15 cellular contexts compared by ENCODE assay signal in genomic region chr10:72175166-72175565, GRCh38. TPM values are rescaled to one million over a fixed set of nuclear protein-coding genes. Genes with fewer than 3 reads are reported as not detected.
DNase-seq lines count a peak whose midpoint lies in the region; ATAC-seq, FAIRE-seq and TF ChIP-seq lines count a peak whose summit lies in the region.
"Had no signal": no experiment of that assay in that cellular context is flagged by ENCODE, and none has a peak within 500 bp of the region (broad histone marks: within the 10 kb centered on the region; RNA-seq: fewer than 3 reads in every experiment).

No MANE protein-coding gene starts in this region.

- no peak overlapping the region for H3K4me3 Mint-ChIP-seq in stimulated activated naive CD8-positive, alpha-beta T cell treated with anti-CD3 and anti-CD28 coated beads, Interleukin-15, amount 100 ng/mL, for 72 hours
- H3K4me3 Mint-ChIP-seq in activated naive CD8-positive, alpha-beta T cell treated with anti-CD3 and anti-CD28 coated beads, Interleukin-2, amount 50 U/mL, for 24 hours, result no peak overlapping the region

- peaks cover 6% of the 10 kb centered on the region for H3K4me1 Mint-ChIP-seq in stimulated activated naive CD8-positive, alpha-beta T cell treated with anti-CD3 and anti-CD28 coated beads, Interleukin-15, amount 100 ng/mL, for 72 hours
- H3K4me1 Mint-ChIP-seq in activated naive CD8-positive, alpha-beta T cell treated with anti-CD3 and anti-CD28 coated beads, Interleukin-2, amount 50 U/mL, for 24 hours, result peaks cover 9% of the 10 kb centered on the region

- H3K4me1 ChIP-seq in fibroblast of lung (ENCODE audit: control insufficient read depth, extremely low read depth, insufficient read depth, low read length), result peaks cover 4% of the 10 kb centered on the region

- H3K9ac ChIP-seq in fibroblast of lung (ENCODE audit: insufficient read depth, low read length), result no peak overlapping the region

- ATAC-seq in stimulated activated naive CD8-positive, alpha-beta T cell treated with anti-CD3 and anti-CD28 coated beads, Interleukin-15, amount 100 ng/mL, for 72 hours, result no peak
- ATAC-seq in activated naive CD8-positive, alpha-beta T cell treated with anti-CD3 and anti-CD28 coated beads, Interleukin-2, amount 50 U/mL, for 24 hours, result no peak
- ATAC-seq: lower lobe of right lung had no signal

- TF ChIP-seq CTCF in fibroblast of lung (conservative IDR thresholded peaks at IDR 0.05 in 1 of 2, IDR thresholded peaks at IDR 0.05 in 1 of 2; ENCODE audit: low read depth in 1 of 2, low read length in 2 of 2), result no peak

- no peak for TF ChIP-seq POLR2A in GM12892 (IDR thresholded peaks at IDR 0.05; ENCODE audit: low read depth, low read length)

- H3K36me3 Mint-ChIP-seq in activated naive CD8-positive, alpha-beta T cell treated with anti-CD3 and anti-CD28 coated beads, Interleukin-2, amount 50 U/mL, for 24 hours (ENCODE audit: low read depth), result peaks cover 18% of the 10 kb centered on the region

- peak; percentile 77 for FAIRE-seq in GM12892 (lab: Jason Lieb, UNC)

- no peak overlapping the region for H2AFZ ChIP-seq in fibroblast of lung (ENCODE audit: low read length)

- DNase-seq in A172 (ENCODE audit: low spot score) (peak; percentile 52), GM12892 (ENCODE audit: insufficient read length) (no peak), RPMI8226 (peak; percentile 23), fibroblast of lung (ENCODE audit: low read depth in 2 of 2) (peak; percentile 45 to 68), NCI-H1930 (lab: John Stamatoyannopoulos, UW) (no peak), NCI-H1694 treated with DMSO at 0.1 percent for 48 hours (lab: John Stamatoyannopoulos, UW) (no peak)
- DNase-seq in stimulated activated naive CD8-positive, alpha-beta T cell treated with anti-CD3 and anti-CD28 coated beads, Interleukin-15, amount 100 ng/mL, for 72 hours, result no peak
- DNase-seq in activated naive CD8-positive, alpha-beta T cell treated with anti-CD3 and anti-CD28 coated beads, Interleukin-2, amount 50 U/mL, for 24 hours, result no peak
- DNase-seq: amygdala; GF-D8; lower lobe of right lung; NCI-H1436; NK-92 treated with Interleukin-12 subunit alpha and Interleukin-12 subunit beta, amount 100 ng/mL, for 24 hours; nucleus accumbens had no signal

- no peaks in the 10 kb centered on the region for H3K79me2 ChIP-seq in fibroblast of lung (ENCODE audit: control insufficient read depth, insufficient read depth, low read length)

- H3K27ac ChIP-seq in fibroblast of lung (ENCODE audit: insufficient read depth, low read length), result no peak overlapping the region
- H3K27ac ChIP-seq: lower lobe of right lung had no signal

- H3K9me3 Mint-ChIP-seq in stimulated activated naive CD8-positive, alpha-beta T cell treated with anti-CD3 and anti-CD28 coated beads, Interleukin-15, amount 100 ng/mL, for 72 hours, result no peaks in the 10 kb centered on the region
- no peaks in the 10 kb centered on the region for H3K9me3 Mint-ChIP-seq in activated naive CD8-positive, alpha-beta T cell treated with anti-CD3 and anti-CD28 coated beads, Interleukin-2, amount 50 U/mL, for 24 hours

- no peak overlapping the region for H3K4me2 ChIP-seq in fibroblast of lung (ENCODE audit: extremely low read depth, insufficient read depth, low read length)

- no peaks in the 10 kb centered on the region for H3K27me3 Mint-ChIP-seq in stimulated activated naive CD8-positive, alpha-beta T cell treated with anti-CD3 and anti-CD28 coated beads, Interleukin-15, amount 100 ng/mL, for 72 hours
- H3K27me3 Mint-ChIP-seq in activated naive CD8-positive, alpha-beta T cell treated with anti-CD3 and anti-CD28 coated beads, Interleukin-2, amount 50 U/mL, for 24 hours, result no peaks in the 10 kb centered on the region

- no peak overlapping the region for H3K27ac Mint-ChIP-seq in stimulated activated naive CD8-positive, alpha-beta T cell treated with anti-CD3 and anti-CD28 coated beads, Interleukin-15, amount 100 ng/mL, for 72 hours
- no peak overlapping the region for H3K27ac Mint-ChIP-seq in activated naive CD8-positive, alpha-beta T cell treated with anti-CD3 and anti-CD28 coated beads, Interleukin-2, amount 50 U/mL, for 24 hours

- H3K9me3 ChIP-seq in fibroblast of lung (ENCODE audit: control insufficient read depth, insufficient read depth, low read depth, low read length), result no peaks in the 10 kb centered on the region
- H3K9me3 ChIP-seq: esophagus muscularis mucosa, lower lobe of right lung had no signal

- H4K20me1 ChIP-seq in fibroblast of lung (ENCODE audit: control insufficient read depth, extremely low read depth, insufficient read depth, low read length), result no peaks in the 10 kb centered on the region

- H3K36me3 ChIP-seq in fibroblast of lung (ENCODE audit: control insufficient read depth, insufficient read depth, low read length), result no peaks in the 10 kb centered on the region

- H3K4me3 ChIP-seq in fibroblast of lung (replicated peaks in 1 of 4; ENCODE audit: control extremely low read depth in 1 of 4, insufficient read depth in 1 of 4, low read depth in 3 of 4, low read length in 4 of 4), result no peak overlapping the region
- H3K4me3 ChIP-seq: esophagus muscularis mucosa, lower lobe of right lung had no signal

- no peaks in the 10 kb centered on the region for H3K27me3 ChIP-seq in fibroblast of lung (ENCODE audit: control insufficient read depth, insufficient read depth, low read length)
- H3K27me3 ChIP-seq: esophagus muscularis mucosa had no signal

RNA-seq across cellular contexts. Expression of gene ANAPC16, which starts 40.6 kb away (rescaled TPM):
- 69.5 and 78.1 TPM in 2 replicates for total RNA-seq in A172 (2014; rRNA removed; shearing (Covaris generic))
- 146 TPM for polyA plus RNA-seq in GM12892 (2012; ENCODE audit: missing spikeins)
- 47.2 and 54.2 TPM in 2 replicates for total RNA-seq in fibroblast of lung
- 46.0 and 73.6 TPM in 2 replicates for polyA plus RNA-seq in fibroblast of lung
- 33.9 and 52.9 TPM in 2 replicates for polyA plus RNA-seq in fibroblast of lung (2012)
- polyA minus RNA-seq in fibroblast of lung (ENCODE audit: low replicate concordance), result 6.3 and 11.0 TPM in 2 replicates

RNA-seq across cellular contexts. Expression of gene ASCC1, which starts 40.9 kb away (rescaled TPM):
- 30.0 and 39.5 TPM in 2 replicates for total RNA-seq in A172 (2014; rRNA removed; shearing (Covaris generic))
- 55.1 TPM for polyA plus RNA-seq in GM12892 (2012; ENCODE audit: missing spikeins)
- total RNA-seq in fibroblast of lung, result 35.2 and 42.1 TPM in 2 replicates
- 36.1 and 40.2 TPM in 2 replicates for polyA plus RNA-seq in fibroblast of lung
- polyA plus RNA-seq in fibroblast of lung (2012), result 26.2 and 26.4 TPM in 2 replicates
- polyA minus RNA-seq in fibroblast of lung (ENCODE audit: low replicate concordance), result 6.5 and 16.8 TPM in 2 replicates

Comparison
In these comparisons a context has a peak if more than half of its experiments do, and no peak if none do; other contexts are left out.
1. DNase-seq: peak in A172 (single experiment), RPMI8226 (single experiment) and fibroblast of lung (2 of 2); none in GM12892 (single experiment), NCI-H1930 (0 of 2), stimulated activated naive CD8-positive, alpha-beta T cell treated with anti-CD3 and anti-CD28 coated beads, Interleukin-15, amount 100 ng/mL, for 72 hours (0 of 2), NCI-H1694 treated with DMSO at 0.1 percent for 48 hours (single experiment) and activated naive CD8-positive, alpha-beta T cell treated with anti-CD3 and anti-CD28 coated beads, Interleukin-2, amount 50 U/mL, for 24 hours (single experiment).